Comparison of ENCODE assay signal across 2 cellular contexts in the genomic region with DNA sequence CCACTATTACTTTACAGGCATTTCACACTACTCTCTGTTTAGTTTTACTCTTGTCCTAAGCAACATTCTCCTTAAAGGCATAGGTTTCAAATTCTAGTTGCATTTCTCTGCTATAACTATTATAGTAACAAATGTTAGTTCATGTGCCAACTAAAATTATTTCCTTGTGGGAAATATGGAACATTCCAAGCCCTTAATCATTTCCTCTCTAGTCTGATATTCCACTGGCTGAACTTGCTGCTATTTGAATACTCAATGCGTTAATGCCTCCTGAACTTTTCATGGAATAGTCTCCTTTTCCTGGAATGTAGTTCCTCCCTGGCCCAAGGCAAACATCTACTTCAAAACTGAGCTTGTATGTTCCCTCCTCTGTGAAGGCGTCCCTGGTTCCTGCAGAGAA.
TF ChIP-seq lines count a peak whose summit lies in the region.

No MANE protein-coding gene starts in this region.

TF ChIP-seq in liver, 16 proteins besides CTCF, POLR2A, EP300 and RAD21:
- TF ChIP-seq TAF1 (conservative IDR thresholded peaks at IDR 0.05): no peak
- no peak for TF ChIP-seq SP1 (IDR thresholded peaks at IDR 0.05)
- no peak for TF ChIP-seq HNF4G (IDR thresholded peaks at IDR 0.05)
- TF ChIP-seq, protein P1, sequence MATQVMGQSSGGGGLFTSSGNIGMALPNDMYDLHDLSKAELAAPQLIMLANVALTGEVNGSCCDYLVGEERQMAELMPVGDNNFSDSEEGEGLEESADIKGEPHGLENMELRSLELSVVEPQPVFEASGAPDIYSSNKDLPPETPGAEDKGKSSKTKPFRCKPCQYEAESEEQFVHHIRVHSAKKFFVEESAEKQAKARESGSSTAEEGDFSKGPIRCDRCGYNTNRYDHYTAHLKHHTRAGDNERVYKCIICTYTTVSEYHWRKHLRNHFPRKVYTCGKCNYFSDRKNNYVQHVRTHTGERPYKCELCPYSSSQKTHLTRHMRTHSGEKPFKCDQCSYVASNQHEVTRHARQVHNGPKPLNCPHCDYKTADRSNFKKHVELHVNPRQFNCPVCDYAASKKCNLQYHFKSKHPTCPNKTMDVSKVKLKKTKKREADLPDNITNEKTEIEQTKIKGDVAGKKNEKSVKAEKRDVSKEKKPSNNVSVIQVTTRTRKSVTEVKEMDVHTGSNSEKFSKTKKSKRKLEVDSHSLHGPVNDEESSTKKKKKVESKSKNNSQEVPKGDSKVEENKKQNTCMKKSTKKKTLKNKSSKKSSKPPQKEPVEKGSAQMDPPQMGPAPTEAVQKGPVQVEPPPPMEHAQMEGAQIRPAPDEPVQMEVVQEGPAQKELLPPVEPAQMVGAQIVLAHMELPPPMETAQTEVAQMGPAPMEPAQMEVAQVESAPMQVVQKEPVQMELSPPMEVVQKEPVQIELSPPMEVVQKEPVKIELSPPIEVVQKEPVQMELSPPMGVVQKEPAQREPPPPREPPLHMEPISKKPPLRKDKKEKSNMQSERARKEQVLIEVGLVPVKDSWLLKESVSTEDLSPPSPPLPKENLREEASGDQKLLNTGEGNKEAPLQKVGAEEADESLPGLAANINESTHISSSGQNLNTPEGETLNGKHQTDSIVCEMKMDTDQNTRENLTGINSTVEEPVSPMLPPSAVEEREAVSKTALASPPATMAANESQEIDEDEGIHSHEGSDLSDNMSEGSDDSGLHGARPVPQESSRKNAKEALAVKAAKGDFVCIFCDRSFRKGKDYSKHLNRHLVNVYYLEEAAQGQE (IDR thresholded peaks at IDR 0.05): peak; percentile 66
- peak; percentile 46 for TF ChIP-seq NR2F2 (IDR thresholded peaks at IDR 0.05)
- TF ChIP-seq RXRA (IDR thresholded peaks at IDR 0.05): no peak

TF ChIP-seq in HepG2, 621 proteins besides CTCF, POLR2A, EP300 and RAD21:
- no peak for TF ChIP-seq ZBTB20 (CRISPR knock-in tag; IDR thresholded peaks at IDR 0.05; ENCODE audit: borderline replicate concordance, low read depth)
